1 cellular context compared by ENCODE assay signal in genomic region chr4:77877771-77878170, GRCh38.
TF ChIP-seq lines count a peak whose summit lies in the region.

No MANE protein-coding gene starts in this region.

TF ChIP-seq in WTC11, 78 proteins besides CTCF, POLR2A, EP300 and RAD21 (continued from another document):
- TF ChIP-seq ZNF512 (CRISPR knock-in tag; IDR thresholded peaks at IDR 0.05; ENCODE audit: borderline replicate concordance), result no peak
- TF ChIP-seq ZNF416 (CRISPR knock-in tag; IDR thresholded peaks at IDR 0.05), result no peak
- no peak for TF ChIP-seq ZNF396 (CRISPR knock-in tag; IDR thresholded peaks at IDR 0.05; ENCODE audit: borderline replicate concordance)
TF ChIP-seq in WTC11: peak in this region for 0.
